16 cellular contexts compared by ENCODE assay signal in the genomic region with DNA sequence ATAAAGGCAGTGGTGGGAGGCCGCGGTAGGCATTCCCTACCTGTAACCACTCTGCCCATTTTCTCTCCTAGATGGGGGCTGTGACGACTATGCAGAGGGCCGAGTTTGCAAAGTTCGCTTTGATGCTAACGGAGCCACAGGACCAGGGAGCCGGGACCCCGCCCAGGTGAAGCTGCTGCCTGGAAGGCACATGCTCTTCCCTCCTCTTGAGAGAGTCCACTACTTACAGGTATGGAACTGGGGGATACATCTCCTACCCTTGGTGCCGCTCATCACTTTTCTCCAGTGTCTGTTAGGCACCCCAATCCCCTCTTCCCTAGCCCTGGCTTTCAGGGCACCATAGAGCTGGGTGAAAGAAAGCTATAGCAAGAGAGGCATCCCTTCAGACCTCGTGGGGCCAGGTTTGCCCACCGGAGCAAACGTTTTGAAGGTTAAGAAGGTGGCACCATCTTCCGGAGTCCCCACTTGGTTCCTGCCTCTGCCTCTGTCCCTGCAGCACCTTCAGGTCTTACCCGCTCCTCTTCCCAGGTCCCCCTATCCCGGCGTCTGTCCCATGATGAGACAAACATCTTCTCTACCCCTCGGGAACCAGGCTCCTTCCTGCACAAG. TPM values are rescaled to one million over a fixed set of nuclear protein-coding genes. Genes with fewer than 3 reads are reported as not detected.
DNase-seq lines count a peak whose midpoint lies in the region; ATAC-seq lines count a peak whose summit lies in the region.
"Had no signal": no experiment of that assay in that cellular context is flagged by ENCODE, and none has a peak within 500 bp of the region (broad histone marks: within the 10 kb centered on the region; RNA-seq: fewer than 3 reads in every experiment).

No MANE protein-coding gene starts in this region.

- 72% methylated on average over 17 of the region's 17 CpGs for WGBS in mesenchymal stem cell

- peaks cover 1% of the 10 kb centered on the region for H3K36me3 Mint-ChIP-seq in activated T-helper 1 cell treated with anti-CD3 and anti-CD28 coated beads, Interleukin-12 subunit alpha, Interleukin-12 subunit beta, Interleukin-2, Interleukin-4 antibody, amounts not matched to agents 30 ng/mL and 10 ng/mL and 1 ng/mL, durations not matched to agents 14 hours and 24 hours and 36 hours (ENCODE audit: low read depth)

- peaks cover 49% of the 10 kb centered on the region for H3K27me3 Mint-ChIP-seq in activated T-helper 1 cell treated with anti-CD3 and anti-CD28 coated beads, Interleukin-12 subunit alpha, Interleukin-12 subunit beta, Interleukin-2, Interleukin-4 antibody, amounts not matched to agents 30 ng/mL and 10 ng/mL and 1 ng/mL, durations not matched to agents 14 hours and 24 hours and 36 hours (ENCODE audit: insufficient read depth)

- H3K79me1 ChIP-seq in mesenchymal stem cell (replicated peaks; ENCODE audit: low read length, poor library complexity, severe bottlenecking), result peaks cover 28% of the 10 kb centered on the region

- H3K14ac ChIP-seq in mesenchymal stem cell (ENCODE audit: low read length in 2 of 2), result no peak overlapping the region

- H3K4me1 ChIP-seq in mesenchymal stem cell (ENCODE audit: control insufficient read depth, insufficient read depth, low read depth, low read length), result peaks cover 47% of the 10 kb centered on the region
- H3K4me1 ChIP-seq: prostate gland had no signal

- peak overlapping the region; percentile 15 for H3K4me3 Mint-ChIP-seq in activated T-helper 1 cell treated with anti-CD3 and anti-CD28 coated beads, Interleukin-12 subunit alpha, Interleukin-12 subunit beta, Interleukin-2, Interleukin-4 antibody, amounts not matched to agents 30 ng/mL and 10 ng/mL and 1 ng/mL, durations not matched to agents 14 hours and 24 hours and 36 hours
- H3K4me3 Mint-ChIP-seq: activated CD8-positive, alpha-beta T cell treated with anti-CD3 and anti-CD28 coated beads for 36 hours; activated naive CD8-positive, alpha-beta T cell treated with anti-CD3 and anti-CD28 coated beads, Interleukin-2, amount 50 U/mL, for 24 hours had no signal

- no peak overlapping the region for H3K18ac ChIP-seq in mesenchymal stem cell (ENCODE audit: low read depth in 1 of 2, low read length in 2 of 2)

- ATAC-seq in left cardiac atrium (no peak), Right ventricle myocardium inferior (no peak), left colon (no peak), HG02840 (IDR thresholded peaks at IDR 0.05; ENCODE audit: low FRiP score, unreplicated experiment) (no peak), HG03520 (IDR thresholded peaks at IDR 0.05; ENCODE audit: unreplicated experiment) (no peak)

- H3K36me3 ChIP-seq in mesenchymal stem cell (ENCODE audit: control insufficient read depth in 1 of 2, insufficient read depth in 2 of 2, low read depth in 1 of 2, low read length in 2 of 2), result peaks cover 8 to 21% of the 10 kb centered on the region in 2 experiments
- H3K36me3 ChIP-seq: lower lobe of right lung, prostate gland, upper lobe of right lung had no signal

- peak overlapping the region; percentile 89 for H2BK15ac ChIP-seq in mesenchymal stem cell (ENCODE audit: low read depth, poor library complexity, severe bottlenecking)

- no peaks in the 10 kb centered on the region for H3K9me3 Mint-ChIP-seq in activated T-helper 1 cell treated with anti-CD3 and anti-CD28 coated beads, Interleukin-12 subunit alpha, Interleukin-12 subunit beta, Interleukin-2, Interleukin-4 antibody, amounts not matched to agents 30 ng/mL and 10 ng/mL and 1 ng/mL, durations not matched to agents 14 hours and 24 hours and 36 hours
- H3K9me3 Mint-ChIP-seq: activated CD8-positive, alpha-beta T cell treated with anti-CD3 and anti-CD28 coated beads for 36 hours; activated naive CD8-positive, alpha-beta T cell treated with anti-CD3 and anti-CD28 coated beads, Interleukin-2, amount 50 U/mL, for 24 hours; central memory CD8-positive, alpha-beta T cell; stimulated activated effector memory CD8-positive, alpha-beta T cell treated with anti-CD3 and anti-CD28 coated beads, Interleukin-12 subunit alpha, Interleukin-12 subunit beta, amount 100 ng/mL, for 72 hours had no signal

- H3K4me3 ChIP-seq in mesenchymal stem cell (ENCODE audit: insufficient read depth in 1 of 2, low read depth in 1 of 2, low read length in 2 of 2), result no peak overlapping the region
- H3K4me3 ChIP-seq: lower lobe of right lung, prostate gland, upper lobe of right lung had no signal

- H3K4me1 Mint-ChIP-seq in activated T-helper 1 cell treated with anti-CD3 and anti-CD28 coated beads, Interleukin-12 subunit alpha, Interleukin-12 subunit beta, Interleukin-2, Interleukin-4 antibody, amounts not matched to agents 30 ng/mL and 10 ng/mL and 1 ng/mL, durations not matched to agents 14 hours and 24 hours and 36 hours (ENCODE audit: low read depth), result peaks cover 39% of the 10 kb centered on the region

- intact Hi-C loops in left cardiac atrium (cut with DNase I), result loop anchor here (5.0 to 10.0 kb wide), 3 partner anchors 71 to 211 kb away; a partner anchor contains a TSS
- intact Hi-C loops in Right ventricle myocardium inferior (cut with DNase I), result loop anchor here (5.0 kb wide), 1 partner anchor 214 kb away; no protein-coding TSS in a partner anchor
- intact Hi-C loops in activated T-helper 1 cell treated with anti-CD3 and anti-CD28 coated beads, Interleukin-12 subunit alpha, Interleukin-12 subunit beta, Interleukin-2, Interleukin-4 antibody, amounts not matched to agents 30 ng/mL and 10 ng/mL and 1 ng/mL, durations not matched to agents 14 hours and 24 hours and 36 hours (cut with micrococcal nuclease), result loop anchor here (5.0 kb wide), 1 partner anchor 54 kb away; a partner anchor contains a TSS
- intact Hi-C loops in left colon (cut with DNase I, micrococcal nuclease), result loop anchor here (5.0 to 10.0 kb wide), 2 partner anchors 71 to 89 kb away; a partner anchor contains a TSS

- peaks cover 17 to 19% of the 10 kb centered on the region in 2 experiments for H3K27me3 ChIP-seq in mesenchymal stem cell (ENCODE audit: control insufficient read depth in 1 of 2, insufficient read depth in 1 of 2, low read length in 2 of 2)
- H3K27me3 ChIP-seq: sigmoid colon, upper lobe of right lung had no signal

- DNase-seq in left cardiac atrium (peak; percentile 26), Right ventricle myocardium inferior (ENCODE audit: missing footprints) (no peak), mesenchymal stem cell (no peak), left colon (no peak)
- DNase-seq in activated T-helper 1 cell treated with anti-CD3 and anti-CD28 coated beads, Interleukin-12 subunit alpha, Interleukin-12 subunit beta, Interleukin-2, Interleukin-4 antibody, amounts not matched to agents 30 ng/mL and 10 ng/mL and 1 ng/mL, durations not matched to agents 14 hours and 24 hours and 36 hours (ENCODE audit: low spot score), result no peak
- DNase-seq in effector CD8-positive, alpha-beta T cell (lab: John Stamatoyannopoulos, UW), result no peak

- H3K23ac ChIP-seq in mesenchymal stem cell (ENCODE audit: low read length in 2 of 2), result no peak overlapping the region

- no peak overlapping the region for H3K27ac Mint-ChIP-seq in activated T-helper 1 cell treated with anti-CD3 and anti-CD28 coated beads, Interleukin-12 subunit alpha, Interleukin-12 subunit beta, Interleukin-2, Interleukin-4 antibody, amounts not matched to agents 30 ng/mL and 10 ng/mL and 1 ng/mL, durations not matched to agents 14 hours and 24 hours and 36 hours
- H3K27ac Mint-ChIP-seq: activated CD8-positive, alpha-beta T cell treated with anti-CD3 and anti-CD28 coated beads for 36 hours; activated naive CD8-positive, alpha-beta T cell treated with anti-CD3 and anti-CD28 coated beads, Interleukin-2, amount 50 U/mL, for 24 hours had no signal

- no peak overlapping the region for H3K27ac ChIP-seq in mesenchymal stem cell (ENCODE audit: low read length, poor library complexity, severe bottlenecking)
- H3K27ac ChIP-seq: upper lobe of right lung had no signal

- no peaks in the 10 kb centered on the region for H3K9me3 ChIP-seq in mesenchymal stem cell (ENCODE audit: control insufficient read depth, low read length)
- H3K9me3 ChIP-seq: lower lobe of right lung, prostate gland, sigmoid colon, upper lobe of right lung had no signal

- peak overlapping the region; percentile 69 for H3K9ac ChIP-seq in mesenchymal stem cell (ENCODE audit: low read length)

- H3K4me2 ChIP-seq in mesenchymal stem cell (ENCODE audit: low read length, poor library complexity, severe bottlenecking), result no peak overlapping the region

- H2BK5ac ChIP-seq in mesenchymal stem cell (ENCODE audit: low read depth, low read length, poor library complexity, severe bottlenecking), result no peak overlapping the region

- peak overlapping the region in 1 of 2 experiments; percentile 82 for H2BK12ac ChIP-seq in mesenchymal stem cell (ENCODE audit: low read length in 2 of 2)

- H4K8ac ChIP-seq in mesenchymal stem cell (ENCODE audit: low read length), result peak overlapping the region; percentile 56

- H3K4ac ChIP-seq in mesenchymal stem cell (ENCODE audit: low read depth in 1 of 2, low read length in 2 of 2), result no peak overlapping the region

- H4K91ac ChIP-seq in mesenchymal stem cell (ENCODE audit: low read length), result peak overlapping the region; percentile 40

- H2AFZ ChIP-seq in mesenchymal stem cell (ENCODE audit: low read depth, low read length), result no peak overlapping the region

- H2AK5ac ChIP-seq in mesenchymal stem cell (ENCODE audit: low read length, severe bottlenecking), result peak overlapping the region; percentile 34

- no peak overlapping the region for H2BK120ac ChIP-seq in mesenchymal stem cell (ENCODE audit: low read depth, low read length)

RNA-seq across cellular contexts. Expression of a gene that starts 2.0 kb away (rescaled TPM):
- total RNA-seq in left cardiac atrium (10 to 100 TPM; 13.2 to 22.3 TPM), Right ventricle myocardium inferior (10.3 TPM), left colon (1 to 10 TPM; 4.3 to 6.3 TPM)
- total RNA-seq in activated T-helper 1 cell treated with anti-CD3 and anti-CD28 coated beads, Interleukin-12 subunit alpha, Interleukin-12 subunit beta, Interleukin-2, Interleukin-4 antibody, amounts not matched to agents 30 ng/mL and 10 ng/mL and 1 ng/mL, durations not matched to agents 14 hours and 24 hours and 36 hours, result 3.5 and 4.0 TPM in 2 replicates
- 71.5 TPM for polyA plus RNA-seq in mesenchymal stem cell (2013, experiment 1 of 2)
- 69.6 TPM for polyA plus RNA-seq in mesenchymal stem cell (2013, experiment 2 of 2)

RNA-seq across cellular contexts. Expression of a gene that starts 4.6 kb away (rescaled TPM):
- total RNA-seq in left cardiac atrium (1 to 10 TPM; 5.3 to 8.4 TPM), Right ventricle myocardium inferior (7.8 TPM), left colon (1 to 10 TPM; 1.3 to 4.3 TPM)
- 0.29 and 0.32 TPM in 2 replicates for total RNA-seq in activated T-helper 1 cell treated with anti-CD3 and anti-CD28 coated beads, Interleukin-12 subunit alpha, Interleukin-12 subunit beta, Interleukin-2, Interleukin-4 antibody, amounts not matched to agents 30 ng/mL and 10 ng/mL and 1 ng/mL, durations not matched to agents 14 hours and 24 hours and 36 hours
- polyA plus RNA-seq in mesenchymal stem cell (2013, experiment 1 of 2), result 7.7 TPM
- 7.3 TPM for polyA plus RNA-seq in mesenchymal stem cell (2013, experiment 2 of 2)

RNA-seq across cellular contexts. Expression of a gene that starts 14.5 kb away (rescaled TPM):
- total RNA-seq in left cardiac atrium (1 to 10 TPM; 2.3 to 5.8 TPM), Right ventricle myocardium inferior (4.0 TPM), left colon (1 to 10 TPM; 1.1 to 1.5 TPM)
- 1.6 and 1.7 TPM in 2 replicates for total RNA-seq in activated T-helper 1 cell treated with anti-CD3 and anti-CD28 coated beads, Interleukin-12 subunit alpha, Interleukin-12 subunit beta, Interleukin-2, Interleukin-4 antibody, amounts not matched to agents 30 ng/mL and 10 ng/mL and 1 ng/mL, durations not matched to agents 14 hours and 24 hours and 36 hours
- polyA plus RNA-seq in mesenchymal stem cell (2013, experiment 1 of 2), result 6.0 TPM
- 6.0 TPM for polyA plus RNA-seq in mesenchymal stem cell (2013, experiment 2 of 2)

RNA-seq across cellular contexts. Expression of a gene that starts 24.9 kb away (rescaled TPM):
- total RNA-seq in left cardiac atrium, result under 1 TPM in 1 of 2 donors, not detected in 1; 0.82 TPM
- total RNA-seq in Right ventricle myocardium inferior, result 1.2 TPM
- total RNA-seq in activated T-helper 1 cell treated with anti-CD3 and anti-CD28 coated beads, Interleukin-12 subunit alpha, Interleukin-12 subunit beta, Interleukin-2, Interleukin-4 antibody, amounts not matched to agents 30 ng/mL and 10 ng/mL and 1 ng/mL, durations not matched to agents 14 hours and 24 hours and 36 hours, result 27.2 and 32.5 TPM in 2 replicates
- 7.1 TPM for polyA plus RNA-seq in mesenchymal stem cell (2013, experiment 1 of 2)
- 6.9 TPM for polyA plus RNA-seq in mesenchymal stem cell (2013, experiment 2 of 2)
- 10 to 100 TPM in 1 of 2 donors, 1 to 10 TPM in 1; 4.4 to 10.5 TPM for total RNA-seq in left colon

RNA-seq across cellular contexts. Expression of a gene that starts 25.7 kb away (rescaled TPM):
- total RNA-seq in left cardiac atrium (10 to 100 TPM; 63.4 to 65.4 TPM), Right ventricle myocardium inferior (62.0 TPM), left colon (10 to 100 TPM; 68.5 to 81.4 TPM)
- total RNA-seq in activated T-helper 1 cell treated with anti-CD3 and anti-CD28 coated beads, Interleukin-12 subunit alpha, Interleukin-12 subunit beta, Interleukin-2, Interleukin-4 antibody, amounts not matched to agents 30 ng/mL and 10 ng/mL and 1 ng/mL, durations not matched to agents 14 hours and 24 hours and 36 hours, result 116 and 127 TPM in 2 replicates
- polyA plus RNA-seq in mesenchymal stem cell (2013, experiment 1 of 2), result 77.2 TPM
- polyA plus RNA-seq in mesenchymal stem cell (2013, experiment 2 of 2), result 74.0 TPM
